ENCODE assay signal across 9 cellular contexts in the genomic region with DNA sequence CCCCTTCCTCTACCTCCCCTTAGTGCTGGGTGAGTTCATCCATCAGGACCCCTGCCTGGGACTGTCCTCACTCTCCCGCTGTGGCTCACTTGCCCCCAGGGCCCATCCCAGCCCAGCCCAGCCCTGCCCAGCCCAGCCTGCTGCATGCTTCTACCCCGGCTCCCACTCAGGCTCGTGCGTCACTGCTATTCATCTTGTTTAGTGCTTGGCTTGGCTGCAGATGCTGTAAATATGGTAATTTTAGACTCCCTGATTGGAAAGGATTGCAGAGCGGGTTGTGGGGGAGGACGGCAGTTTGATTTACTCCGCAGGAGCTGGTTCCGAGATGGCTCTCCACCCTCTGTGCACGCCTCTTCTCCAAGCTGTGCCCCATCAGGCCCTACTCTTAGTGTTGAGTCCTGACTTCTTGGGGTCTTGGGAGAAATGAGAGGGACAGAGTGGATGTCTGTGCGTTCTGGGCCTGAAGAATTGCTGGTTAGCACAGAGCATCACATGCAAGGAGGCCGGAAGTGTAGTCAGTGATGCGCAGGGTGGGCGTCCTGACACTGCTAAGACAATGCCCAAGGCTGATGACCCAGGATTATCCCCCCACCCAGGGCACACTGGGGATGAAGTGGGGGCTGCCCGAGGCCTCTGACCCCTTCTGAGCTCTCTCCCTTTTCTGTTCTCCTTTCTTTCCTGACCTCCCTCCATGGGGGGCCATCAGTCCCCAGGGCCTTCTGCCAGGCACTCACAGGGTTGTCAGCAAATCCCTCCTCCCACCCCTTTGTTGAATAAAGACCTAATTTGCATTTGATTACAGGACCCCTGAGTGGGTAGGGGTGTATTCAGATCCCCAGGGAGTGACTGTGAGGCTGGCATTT.
DNase-seq lines count a peak whose midpoint lies in the region; ATAC-seq, FAIRE-seq and TF ChIP-seq lines count a peak whose summit lies in the region.
"Had no signal": no experiment of that assay in that cellular context is flagged by ENCODE, and none has a peak within 500 bp of the region (broad histone marks: within the 10 kb centered on the region; RNA-seq: fewer than 3 reads in every experiment).

No MANE protein-coding gene starts in this region.

- no peaks in the 10 kb centered on the region for H3K27me3 Mint-ChIP-seq in progenitor cell of endocrine pancreas

- no peak overlapping the region for H2AFZ ChIP-seq in keratinocyte (ENCODE audit: control insufficient read depth, low read length)

- H3K4me3 Mint-ChIP-seq in progenitor cell of endocrine pancreas (ENCODE audit: low read depth), result no peak overlapping the region

- no peaks in the 10 kb centered on the region for H3K9me3 ChIP-seq in HUES64 (ENCODE audit: insufficient read depth, low read depth, low read length)
- H3K9me3 ChIP-seq in keratinocyte (ENCODE audit: control insufficient read depth, low read depth, low read length), result no peaks in the 10 kb centered on the region
- H3K9me3 ChIP-seq in stomach smooth muscle (ENCODE audit: control insufficient read depth in 2 of 2, low read length in 2 of 2), result no peaks in the 10 kb centered on the region

- H4K20me1 ChIP-seq in keratinocyte (ENCODE audit: control insufficient read depth, extremely low read depth, insufficient read depth, low read length), result no peaks in the 10 kb centered on the region

- no peak for TF ChIP-seq CTCF in brain microvascular endothelial cell (IDR thresholded peaks at IDR 0.05; ENCODE audit: low read depth, low read length, missing control alignments)
- no peak for TF ChIP-seq CTCF in keratinocyte (optimal IDR thresholded peaks at IDR 0.05 in 1 of 3, IDR thresholded peaks at IDR 0.05 in 1 of 3, conservative IDR thresholded peaks at IDR 0.05 in 1 of 3; ENCODE audit: extremely low read depth in 1 of 3, insufficient read depth in 2 of 3, low read length in 3 of 3)
- TF ChIP-seq CTCF in progenitor cell of endocrine pancreas (IDR thresholded peaks at IDR 0.05; ENCODE audit: unreplicated experiment), result no peak

- peak overlapping the region; percentile 92 for H3K4me2 ChIP-seq in keratinocyte (ENCODE audit: control insufficient read depth, extremely low read depth, insufficient read depth, low read depth, low read length)
- H3K4me2 ChIP-seq: KMS-11 had no signal

- H3K4me1 ChIP-seq in HUES64 (ENCODE audit: insufficient read depth, low read length) (peaks cover 34% of the 10 kb centered on the region), keratinocyte (ENCODE audit: control insufficient read depth, extremely low read depth, insufficient read depth, low read length) (peaks cover 93% of the 10 kb centered on the region), stomach smooth muscle (ENCODE audit: control insufficient read depth, insufficient read depth, low read length) (peaks cover 77% of the 10 kb centered on the region)

- FAIRE-seq in keratinocyte (lab: Jason Lieb, UNC), result peak; percentile 84

- H3K9me1 ChIP-seq in keratinocyte (ENCODE audit: control insufficient read depth, extremely low read depth, insufficient read depth, low read length), result no peaks in the 10 kb centered on the region

- H3K9ac ChIP-seq in HUES64 (ENCODE audit: low read depth, low read length), result no peak overlapping the region
- peak overlapping the region; percentile 97 for H3K9ac ChIP-seq in keratinocyte (ENCODE audit: control insufficient read depth, extremely low read depth, insufficient read depth, low read length)
- peak overlapping the region; percentile 86 to 90 for H3K9ac ChIP-seq in stomach smooth muscle (ENCODE audit: low read length in 2 of 2)
- H3K9ac ChIP-seq: KMS-11 had no signal

- DNase-seq in brain microvascular endothelial cell (peak; percentile 95), keratinocyte (ENCODE audit: low read depth, low spot score) (peak; percentile 92), NCI-H1930 (lab: John Stamatoyannopoulos, UW) (no peak), NCI-H2171 treated with DMSO at 0.1 percent for 48 hours (lab: John Stamatoyannopoulos, UW) (no peak), progenitor cell of endocrine pancreas (ENCODE audit: low spot score, unreplicated experiment) (no peak)

- WGBS in HUES64, result 31% methylated on average over 14 of the region's 14 CpGs

- ATAC-seq in HG03571 (IDR thresholded peaks at IDR 0.05; ENCODE audit: unreplicated experiment), result no peak

- H3K27me3 ChIP-seq in HUES64 (ENCODE audit: insufficient read depth, low read length) (no peaks in the 10 kb centered on the region), brain microvascular endothelial cell (replicated peaks) (no peaks in the 10 kb centered on the region), keratinocyte (ENCODE audit: control insufficient read depth, extremely low read depth, insufficient read depth, low read length) (no peaks in the 10 kb centered on the region), stomach smooth muscle (ENCODE audit: control insufficient read depth in 1 of 2, insufficient read depth in 2 of 2, low read length in 2 of 2) (no peaks in the 10 kb centered on the region)

- H3K36me3 ChIP-seq in HUES64 (ENCODE audit: insufficient read depth, low read length), result no peaks in the 10 kb centered on the region
- no peaks in the 10 kb centered on the region for H3K36me3 ChIP-seq in brain microvascular endothelial cell (replicated peaks)
- H3K36me3 ChIP-seq in keratinocyte (ENCODE audit: control insufficient read depth in 2 of 2, extremely low read depth in 1 of 2, insufficient read depth in 2 of 2, low read length in 2 of 2), result no peaks in the 10 kb centered on the region
- H3K36me3 ChIP-seq in stomach smooth muscle (ENCODE audit: control insufficient read depth in 2 of 2, insufficient read depth in 2 of 2, low read length in 2 of 2), result no peaks in the 10 kb centered on the region

- in situ Hi-C loops in brain microvascular endothelial cell (cut with HindIII; ENCODE audit: low pct_ligation_motif_present, low sequenced_read_pairs), result no loop called here

- no peak overlapping the region for H3K4me3 ChIP-seq in HUES64 (ENCODE audit: low read length)
- H3K4me3 ChIP-seq in brain microvascular endothelial cell (ENCODE audit: low read depth, low read length), result no peak overlapping the region
- H3K4me3 ChIP-seq in keratinocyte (ENCODE audit: control insufficient read depth in 2 of 3, extremely low read depth in 1 of 3, insufficient read depth in 2 of 3, low read depth in 1 of 3, low read length in 3 of 3), result peak overlapping the region in 1 of 3 experiments; percentile 58
- peak overlapping the region; percentile 25 to 40 for H3K4me3 ChIP-seq in stomach smooth muscle (ENCODE audit: low read length in 2 of 2)

- H3K4me1 Mint-ChIP-seq in progenitor cell of endocrine pancreas (ENCODE audit: low read depth), result peaks cover 18% of the 10 kb centered on the region

- H3K79me2 ChIP-seq in keratinocyte (ENCODE audit: control insufficient read depth, insufficient read depth, low read length), result no peaks in the 10 kb centered on the region

- peak overlapping the region; percentile 71; the same call in 1 of the 2 replicates for H3K27ac ChIP-seq in HUES64 (ENCODE audit: low read depth, low read length)
- peak overlapping the region; percentile 92 for H3K27ac ChIP-seq in brain microvascular endothelial cell
- peak overlapping the region; percentile 100 for H3K27ac ChIP-seq in keratinocyte (ENCODE audit: control insufficient read depth, insufficient read depth, low read length)
- peak overlapping the region; percentile 99 for H3K27ac ChIP-seq in stomach smooth muscle (ENCODE audit: low read length)
- H3K27ac ChIP-seq: KMS-11 had no signal

- H3K36me3 Mint-ChIP-seq in progenitor cell of endocrine pancreas (ENCODE audit: insufficient read depth), result no peaks in the 10 kb centered on the region

- no peak overlapping the region for H3K27ac Mint-ChIP-seq in progenitor cell of endocrine pancreas

- dilution Hi-C loops in keratinocyte (cut with MboI; ENCODE audit: extremely low pct_ligation_motif_present, low sequenced_read_pairs), result no loop called here

- H3K9me3 Mint-ChIP-seq in progenitor cell of endocrine pancreas (ENCODE audit: low read depth), result peaks cover 6% of the 10 kb centered on the region

Comparison
In these comparisons a context has a peak if more than half of its experiments do, and no peak if none do; other contexts are left out.
1. H3K4me3 ChIP-seq: peak in stomach smooth muscle (2 of 2); none in HUES64 (single experiment) and brain microvascular endothelial cell (single experiment).
2. DNase-seq: peak in brain microvascular endothelial cell (single experiment) and keratinocyte (single experiment); none in NCI-H1930 (0 of 2), NCI-H2171 treated with DMSO at 0.1 percent for 48 hours (single experiment) and progenitor cell of endocrine pancreas (single experiment).
3. Peak in every context shown above with its lines, with median percentiles within 50 percentile points of each other: H3K27ac ChIP-seq.